ENCODE assay signal across 10 cellular contexts in genomic region chr9:13688990-13689600, GRCh38.
DNase-seq lines count a peak whose midpoint lies in the region; ATAC-seq and TF ChIP-seq lines count a peak whose summit lies in the region.
"Had no signal": no experiment of that assay in that cellular context is flagged by ENCODE, and none has a peak within 500 bp of the region (broad histone marks: within the 10 kb centered on the region; RNA-seq: fewer than 3 reads in every experiment).

No MANE protein-coding gene starts in this region.

- peak; percentile 69 for TF ChIP-seq CTCF in choroid plexus epithelial cell (conservative IDR thresholded peaks at IDR 0.05; ENCODE audit: low read depth, low read length)

- no peak overlapping the region for H3K4me3 ChIP-seq in choroid plexus epithelial cell (ENCODE audit: low read depth, low read length)

- no peak for ATAC-seq in GM21360 (IDR thresholded peaks at IDR 0.05; ENCODE audit: unreplicated experiment)

- peak; percentile 38 for DNase-seq in COR-L47 (lab: John Stamatoyannopoulos, UW)
- DNase-seq in NCI-H146 (lab: John Stamatoyannopoulos, UW): peak; percentile 37
- peak; percentile 52 for DNase-seq in choroid plexus epithelial cell (ENCODE audit: low read depth)
- DNase-seq in medulla oblongata (ENCODE audit: extremely low spot score): peak; percentile 45
- no peak for DNase-seq in LoVo (ENCODE audit: low spot score)
- DNase-seq in middle frontal gyrus (ENCODE audit: extremely low spot score, low spot score): no peak
- DNase-seq in NCI-H187 treated with DMSO at 0.1 percent for 48 hours (lab: John Stamatoyannopoulos, UW): no peak
- DNase-seq: activated CD4-positive, CD25-positive, alpha-beta regulatory T cell treated with anti-CD3 and anti-CD28 coated beads, Interleukin-2, amount 50 U/mL, for 72 hours; NCI-H1436 had no signal

Comparison
In these comparisons a context has a peak if more than half of its experiments do, and no peak if none do; other contexts are left out.
1. DNase-seq: peak in COR-L47 (single experiment), NCI-H146 (single experiment), choroid plexus epithelial cell (single experiment) and medulla oblongata (single experiment); none in LoVo (single experiment), middle frontal gyrus (single experiment) and NCI-H187 treated with DMSO at 0.1 percent for 48 hours (single experiment).